Comparison of ENCODE assay signal across 9 cellular contexts in the genomic region with DNA sequence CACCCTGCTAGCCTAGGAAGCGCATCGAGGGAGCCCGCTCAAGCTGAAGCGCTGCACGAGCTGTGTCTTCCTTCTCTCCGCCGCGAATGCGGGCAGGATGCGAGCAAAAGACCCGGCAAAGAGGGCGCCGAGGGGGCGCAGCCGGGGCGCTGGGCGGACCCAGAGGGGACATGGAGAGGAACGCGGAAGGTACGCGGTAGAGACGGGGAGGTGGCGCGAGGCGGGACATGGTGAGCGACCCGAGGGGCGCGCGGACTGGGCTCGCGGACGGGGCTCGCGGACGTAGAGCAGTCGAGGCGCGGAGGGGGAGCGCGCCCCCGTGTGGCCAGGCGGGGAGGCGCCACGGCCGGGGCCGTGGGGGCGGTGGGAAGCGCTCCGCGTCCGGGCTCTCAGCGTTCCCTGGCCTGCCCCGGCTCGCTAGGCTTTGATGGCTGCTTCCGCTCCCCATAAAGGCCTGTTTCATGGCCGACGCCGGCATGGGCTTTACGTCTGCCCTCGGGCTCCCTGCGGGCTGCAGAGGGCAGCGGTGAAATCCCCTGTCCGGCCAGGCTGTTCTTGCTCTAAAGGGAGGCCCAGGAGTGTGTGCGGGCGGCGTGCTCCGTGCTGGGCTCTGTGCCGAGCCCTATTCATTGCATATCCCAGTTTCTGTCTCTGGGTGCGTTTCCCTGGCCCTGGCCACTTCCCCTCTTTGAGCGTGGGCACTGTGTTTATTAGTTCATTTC. TPM values are rescaled to one million over a fixed set of nuclear protein-coding genes. Genes with fewer than 3 reads are reported as not detected.
DNase-seq lines count a peak whose midpoint lies in the region; ATAC-seq and TF ChIP-seq lines count a peak whose summit lies in the region.
"Had no signal": no experiment of that assay in that cellular context is flagged by ENCODE, and none has a peak within 500 bp of the region (broad histone marks: within the 10 kb centered on the region; RNA-seq: fewer than 3 reads in every experiment).

No MANE protein-coding gene starts in this region.

- peak; percentile 89 for TF ChIP-seq CTCF in GM10266 (IDR thresholded peaks at IDR 0.05; ENCODE audit: control insufficient read depth, insufficient read depth, low read depth, missing control alignments)

- ATAC-seq in activated CD4-positive, CD25-positive, alpha-beta regulatory T cell treated with anti-CD3 and anti-CD28 coated beads, Interleukin-2, amount 50 U/mL, for 24 hours: peak; percentile 65 to 78
- no peak for ATAC-seq in HG02588 (IDR thresholded peaks at IDR 0.05; ENCODE audit: unreplicated experiment)
- no peak for ATAC-seq in HG03378 (IDR thresholded peaks at IDR 0.05; ENCODE audit: unreplicated experiment)

- DNase-seq in GM10266 (ENCODE audit: extremely low spot score) (peak; percentile 82), NCI-H1048 (lab: John Stamatoyannopoulos, UW) (peak; percentile 40), cerebellum (ENCODE audit: low spot score) (peak; percentile 28), kidney glomerular epithelial cell (lab: John Stamatoyannopoulos, UW) (peak; percentile 19)
- peak; percentile 28 to 52 for DNase-seq in stimulated activated CD4-positive, alpha-beta T cell treated with anti-CD3 and anti-CD28 coated beads, Interleukin-15, amount 100 ng/mL, for 1 hour (ENCODE audit: low read depth in 1 of 2, low spot score in 1 of 2)

RNA-seq across cellular contexts. Expression of gene TRIM29, which starts 31.2 kb away (rescaled TPM):
- 0.64 TPM for total RNA-seq in cerebellum
- total RNA-seq: pulmonary artery endothelial cell had no signal

RNA-seq across cellular contexts. Expression of gene OAF, which starts 41.7 kb away (rescaled TPM):
- 3.0 TPM for total RNA-seq in cerebellum

Comparison
In these comparisons a context has a peak if more than half of its experiments do, and no peak if none do; other contexts are left out.
1. DNase-seq: peak in every context shown above with its lines; median percentile 82 in GM10266; 40 in NCI-H1048; 40 in stimulated activated CD4-positive, alpha-beta T cell treated with anti-CD3 and anti-CD28 coated beads, Interleukin-15, amount 100 ng/mL, for 1 hour; 28 in cerebellum; 19 in kidney glomerular epithelial cell.
2. ATAC-seq: peak in activated CD4-positive, CD25-positive, alpha-beta regulatory T cell treated with anti-CD3 and anti-CD28 coated beads, Interleukin-2, amount 50 U/mL, for 24 hours (2 of 2); none in HG02588 (single experiment) and HG03378 (single experiment).